2 cellular contexts compared by ENCODE assay signal in the genomic region with DNA sequence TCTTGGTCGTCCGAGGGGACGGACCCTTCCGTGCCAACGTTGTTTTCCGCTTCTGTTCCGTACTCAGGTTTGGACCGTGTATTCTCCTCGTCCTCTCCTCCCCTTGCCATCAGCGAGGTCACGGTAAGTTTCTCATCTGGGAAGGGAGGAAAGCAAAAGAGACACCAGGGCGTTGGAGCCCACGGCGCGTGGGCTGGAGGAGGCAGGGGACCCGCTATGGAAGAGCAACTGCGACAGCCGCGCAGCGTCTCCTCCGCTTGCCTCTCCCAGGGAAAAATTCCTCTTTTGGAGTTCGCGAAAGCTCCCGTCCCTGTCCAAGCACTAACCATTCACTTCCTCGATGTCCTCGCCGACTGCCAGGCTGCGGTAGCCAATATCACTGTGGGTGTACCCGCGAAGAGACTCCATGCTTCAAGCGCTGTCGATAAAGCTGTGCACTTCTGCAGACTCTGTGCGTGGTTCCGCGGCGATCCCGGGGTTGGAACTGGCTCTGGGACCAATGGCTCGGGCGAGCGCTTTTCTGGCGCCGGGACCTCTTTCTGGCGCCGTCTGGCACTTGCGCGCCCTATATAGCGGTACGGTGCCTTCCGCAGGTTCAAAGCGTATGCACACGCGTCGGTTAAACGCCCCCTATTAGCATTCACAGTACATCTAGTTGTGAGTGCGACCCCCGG.
TF ChIP-seq lines count a peak whose summit lies in the region.

TSS of gene ESX1 (minus strand) at position 492 of the 674 bp plus-strand sequence. CDS start at position 408, 84 bp downstream.

TF ChIP-seq in IMR-90, 13 proteins besides CTCF, POLR2A, EP300 and RAD21 (continued from another document):
- no peak for TF ChIP-seq USF2 (IDR thresholded peaks at IDR 0.05; ENCODE audit: low read depth, low read length)
- TF ChIP-seq SMC3 (IDR thresholded peaks at IDR 0.05; ENCODE audit: low read depth, low read length) = no peak
- TF ChIP-seq MAFK (IDR thresholded peaks at IDR 0.05; ENCODE audit: low read depth, low read length) = no peak
- no peak for TF ChIP-seq CHD1 (IDR thresholded peaks at IDR 0.05; ENCODE audit: low read depth, low read length)
- no peak for TF ChIP-seq BHLHE40 (IDR thresholded peaks at IDR 0.05; ENCODE audit: low read depth, low read length)
- no peak for TF ChIP-seq NFE2L2 (IDR thresholded peaks at IDR 0.05; ENCODE audit: low read depth, low read length)
- TF ChIP-seq MAZ (IDR thresholded peaks at IDR 0.05; ENCODE audit: borderline replicate concordance, low read depth, low read length) = no peak
- no peak for TF ChIP-seq MXI1 (IDR thresholded peaks at IDR 0.05; ENCODE audit: borderline replicate concordance, low read depth, low read length)
- TF ChIP-seq RCOR1 (IDR thresholded peaks at IDR 0.05; ENCODE audit: insufficient replicate concordance, low read length) = no peak
- TF ChIP-seq ELK1 (IDR thresholded peaks at IDR 0.05; ENCODE audit: borderline replicate concordance, low read depth, low read length) = no peak

TF ChIP-seq in neural cell, 6 proteins besides CTCF, POLR2A, EP300 and RAD21 (continued from another document):
- TF ChIP-seq, protein P1, sequence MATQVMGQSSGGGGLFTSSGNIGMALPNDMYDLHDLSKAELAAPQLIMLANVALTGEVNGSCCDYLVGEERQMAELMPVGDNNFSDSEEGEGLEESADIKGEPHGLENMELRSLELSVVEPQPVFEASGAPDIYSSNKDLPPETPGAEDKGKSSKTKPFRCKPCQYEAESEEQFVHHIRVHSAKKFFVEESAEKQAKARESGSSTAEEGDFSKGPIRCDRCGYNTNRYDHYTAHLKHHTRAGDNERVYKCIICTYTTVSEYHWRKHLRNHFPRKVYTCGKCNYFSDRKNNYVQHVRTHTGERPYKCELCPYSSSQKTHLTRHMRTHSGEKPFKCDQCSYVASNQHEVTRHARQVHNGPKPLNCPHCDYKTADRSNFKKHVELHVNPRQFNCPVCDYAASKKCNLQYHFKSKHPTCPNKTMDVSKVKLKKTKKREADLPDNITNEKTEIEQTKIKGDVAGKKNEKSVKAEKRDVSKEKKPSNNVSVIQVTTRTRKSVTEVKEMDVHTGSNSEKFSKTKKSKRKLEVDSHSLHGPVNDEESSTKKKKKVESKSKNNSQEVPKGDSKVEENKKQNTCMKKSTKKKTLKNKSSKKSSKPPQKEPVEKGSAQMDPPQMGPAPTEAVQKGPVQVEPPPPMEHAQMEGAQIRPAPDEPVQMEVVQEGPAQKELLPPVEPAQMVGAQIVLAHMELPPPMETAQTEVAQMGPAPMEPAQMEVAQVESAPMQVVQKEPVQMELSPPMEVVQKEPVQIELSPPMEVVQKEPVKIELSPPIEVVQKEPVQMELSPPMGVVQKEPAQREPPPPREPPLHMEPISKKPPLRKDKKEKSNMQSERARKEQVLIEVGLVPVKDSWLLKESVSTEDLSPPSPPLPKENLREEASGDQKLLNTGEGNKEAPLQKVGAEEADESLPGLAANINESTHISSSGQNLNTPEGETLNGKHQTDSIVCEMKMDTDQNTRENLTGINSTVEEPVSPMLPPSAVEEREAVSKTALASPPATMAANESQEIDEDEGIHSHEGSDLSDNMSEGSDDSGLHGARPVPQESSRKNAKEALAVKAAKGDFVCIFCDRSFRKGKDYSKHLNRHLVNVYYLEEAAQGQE (IDR thresholded peaks at IDR 0.05; ENCODE audit: borderline replicate concordance) = no peak
- no peak for TF ChIP-seq SMC3 (conservative IDR thresholded peaks at IDR 0.05; ENCODE audit: poor library complexity)
- no peak for TF ChIP-seq EZH2 (IDR thresholded peaks at IDR 0.05; ENCODE audit: borderline replicate concordance, insufficient read depth, low read length, poor library complexity, severe bottlenecking)
- TF ChIP-seq POLR2AphosphoS5 (IDR thresholded peaks at IDR 0.05) = no peak
- no peak for TF ChIP-seq MXI1 (conservative IDR thresholded peaks at IDR 0.05; ENCODE audit: poor library complexity, severe bottlenecking)
